1 cellular context compared by ENCODE assay signal in genomic region chr17:49873926-49874325, GRCh38.
TF ChIP-seq lines count a peak whose summit lies in the region.

No MANE protein-coding gene starts in this region.

TF ChIP-seq in WTC11, 78 proteins besides CTCF, POLR2A, EP300 and RAD21 (continued from another document):
- TF ChIP-seq STAT6 (CRISPR knock-in tag; conservative IDR thresholded peaks at IDR 0.05; ENCODE audit: low read depth) (no peak), FOXJ3 (CRISPR knock-in tag; IDR thresholded peaks at IDR 0.05; ENCODE audit: borderline replicate concordance) (no peak), AFF4 (CRISPR knock-in tag; IDR thresholded peaks at IDR 0.05; ENCODE audit: borderline replicate concordance) (no peak), ZMAT4 (CRISPR knock-in tag; IDR thresholded peaks at IDR 0.05) (no peak), ZNF138 (CRISPR knock-in tag; conservative IDR thresholded peaks at IDR 0.05) (no peak), HMGXB4 (CRISPR knock-in tag; IDR thresholded peaks at IDR 0.05) (no peak), MXD4 (CRISPR knock-in tag; IDR thresholded peaks at IDR 0.05; ENCODE audit: borderline replicate concordance) (no peak), JAZF1 (CRISPR knock-in tag; IDR thresholded peaks at IDR 0.05) (no peak), ZNF423 (CRISPR knock-in tag; IDR thresholded peaks at IDR 0.05) (no peak)
